ENCODE assay signal across 7 cellular contexts in genomic region chr5:90529939-90530677, GRCh38. TPM values are rescaled to one million over a fixed set of nuclear protein-coding genes. Genes with fewer than 3 reads are reported as not detected.
DNase-seq lines count a peak whose midpoint lies in the region; ATAC-seq and TF ChIP-seq lines count a peak whose summit lies in the region.

No MANE protein-coding gene starts in this region.

- peak; percentile 71 for ATAC-seq in HCT116
- ATAC-seq in body of pancreas = peak; percentile 76

- H3K9me3 ChIP-seq in HCT116 (ENCODE audit: control insufficient read depth in 1 of 2, insufficient read depth in 1 of 2, low read depth in 1 of 2, low read length in 2 of 2) = no peaks in the 10 kb centered on the region
- no peaks in the 10 kb centered on the region for H3K9me3 ChIP-seq in MG63
- H3K9me3 ChIP-seq in body of pancreas = no peaks in the 10 kb centered on the region
- H3K9me3 ChIP-seq in iPS-18a (ENCODE audit: control insufficient read depth, low read depth, low read length) = no peaks in the 10 kb centered on the region
- no peaks in the 10 kb centered on the region for H3K9me3 ChIP-seq in skeletal muscle satellite cell (replicated peaks; ENCODE audit: low read length)

- peak overlapping the region; percentile 92 for H3K4me2 ChIP-seq in HCT116 (ENCODE audit: low read length)
- H3K4me2 ChIP-seq in skeletal muscle satellite cell (ENCODE audit: low read length) = peak overlapping the region; percentile 84

- peak; percentile 81 for TF ChIP-seq RAD21 in HCT116 (IDR thresholded peaks at IDR 0.05; ENCODE audit: low read depth)

- H3K27me3 ChIP-seq in HCT116 (ENCODE audit: insufficient read depth, low read length) (no peaks in the 10 kb centered on the region), MG63 (peaks cover 32% of the 10 kb centered on the region), body of pancreas (no peaks in the 10 kb centered on the region), iPS-18a (ENCODE audit: control insufficient read depth, insufficient read depth, low read length) (no peaks in the 10 kb centered on the region), skeletal muscle satellite cell (ENCODE audit: control insufficient read depth, insufficient read depth, low read length) (peaks cover 27% of the 10 kb centered on the region)

- no peaks in the 10 kb centered on the region for H3K9me2 ChIP-seq in HCT116 (ENCODE audit: insufficient read depth)

- intact Hi-C loops in HCT116 (cut with micrococcal nuclease) (loop anchor here (1.0 to 5.0 kb wide), 2 partner anchors 58 to 91 kb away; partner anchors contain the start of genes MBLAC2 and POLR3G), body of pancreas (cut with DNase I) (loop anchor here (10.0 kb wide), 1 partner anchor 95 kb away; no protein-coding TSS in a partner anchor)

- peak overlapping the region; percentile 83 to 89 for H3K4me3 ChIP-seq in HCT116 (replicated peaks in 1 of 2; ENCODE audit: low read depth in 1 of 2, low read length in 2 of 2)
- peak overlapping the region; percentile 85 for H3K4me3 ChIP-seq in MG63
- H3K4me3 ChIP-seq in body of pancreas = peak overlapping the region; percentile 87 to 91
- H3K4me3 ChIP-seq in iPS-18a (ENCODE audit: low read length) = peak overlapping the region; percentile 94
- peak overlapping the region; percentile 89 for H3K4me3 ChIP-seq in skeletal muscle satellite cell (ENCODE audit: low read length)

- H2AFZ ChIP-seq in HCT116 (ENCODE audit: low read depth, low read length, poor library complexity, severe bottlenecking) = peak overlapping the region; percentile 52

- H3K4me1 ChIP-seq in HCT116 (ENCODE audit: control insufficient read depth in 1 of 2, insufficient read depth in 2 of 2, low read length in 2 of 2) = peaks cover 3 to 17% of the 10 kb centered on the region in 2 experiments; a peak in 3 of 4 replicates
- peaks cover 31% of the 10 kb centered on the region for H3K4me1 ChIP-seq in body of pancreas
- peaks cover 8% of the 10 kb centered on the region for H3K4me1 ChIP-seq in iPS-18a (ENCODE audit: control insufficient read depth, low read depth, low read length)
- peaks cover 25% of the 10 kb centered on the region for H3K4me1 ChIP-seq in skeletal muscle satellite cell (ENCODE audit: control insufficient read depth, insufficient read depth, low read length)

- TF ChIP-seq CTCF in GM12873 (IDR thresholded peaks at IDR 0.05; ENCODE audit: insufficient read depth, low read depth, low read length, missing control alignments) (peak; percentile 69), HCT116 (IDR thresholded peaks at IDR 0.05 in 2 of 3, conservative IDR thresholded peaks at IDR 0.05 in 1 of 3; ENCODE audit: borderline replicate concordance in 1 of 3, insufficient read depth in 1 of 3, low read depth in 2 of 3, low read length in 2 of 3) (peak; percentile 58 to 77 (median 67); a peak in 5 of 6 replicates), body of pancreas (IDR thresholded peaks at IDR 0.05) (peak; percentile 29 to 87 (median 73))

- peak overlapping the region; percentile 89 for H3K27ac ChIP-seq in HCT116 (ENCODE audit: low read depth, low read length)
- H3K27ac ChIP-seq in body of pancreas = peak overlapping the region; percentile 76 to 94 (median 89)
- H3K27ac ChIP-seq in iPS-18a (ENCODE audit: low read length) = peak overlapping the region; percentile 25

- RAD21 ChIA-PET in HCT116 (lab: Charles Lee; ENCODE audit: low non-redundant PET in 1 of 2, low total read pairs in 2 of 2, uncharacterized antibody in 2 of 2, unreplicated experiment in 2 of 2) = no interaction called here

- DNase-seq in HCT116 (ENCODE audit: low read depth, low spot score) (peak; percentile 58), MG63 (peak; percentile 83), SKM-1 treated with dmso at 0.1 percent for 144 hours (lab: John Stamatoyannopoulos, UW; ENCODE audit: unreplicated experiment) (peak; percentile 71), body of pancreas (peak; percentile 72 to 81 (median 75))

- TSS peak; percentile 89 for BruUV-seq in HCT116 (replicated peaks; lab: Mats Ljungman, UMichigan)

- H3K36me3 ChIP-seq in HCT116 (ENCODE audit: control insufficient read depth in 1 of 2, insufficient read depth in 2 of 2, low read length in 2 of 2) (peaks cover 0 to under 1% of the 10 kb centered on the region in 2 experiments; a peak in 2 of 4 replicates), MG63 (peaks cover 4% of the 10 kb centered on the region), body of pancreas (replicated peaks in 1 of 2; ENCODE audit: insufficient read depth in 1 of 2, low read depth in 2 of 2) (no peaks in the 10 kb centered on the region), iPS-18a (ENCODE audit: control insufficient read depth, low read depth, low read length) (no peaks in the 10 kb centered on the region), skeletal muscle satellite cell (ENCODE audit: insufficient read depth, low read length) (peaks cover under 1% of the 10 kb centered on the region)

- 2 to 3% methylated on average over 13 of the region's 13 CpGs for WGBS in body of pancreas, 2 donors

- no peaks in the 10 kb centered on the region for H4K20me1 ChIP-seq in HCT116 (ENCODE audit: insufficient read depth)

- peaks cover 41% of the 10 kb centered on the region for H3K79me2 ChIP-seq in HCT116 (ENCODE audit: insufficient read depth, low read length)

- CTCF ChIA-PET in HCT116 (lab: Charles Lee) = interaction anchor here (1.3 to 1.7 kb wide), 2 partner anchors 91 to 263 kb away, joined by 3 to 7 read pairs; no protein-coding TSS in a partner anchor

- H3K9ac ChIP-seq in HCT116 (ENCODE audit: low read length) (peak overlapping the region; percentile 66), iPS-18a (ENCODE audit: low read length) (peak overlapping the region; percentile 77), skeletal muscle satellite cell (ENCODE audit: low read depth, low read length) (peak overlapping the region; percentile 91)

- POLR2A ChIA-PET in HCT116 (lab: Charles Lee) = interaction anchor here (0.9 kb wide), 1 partner anchor 121 kb away, joined by 4 read pairs; the partner anchor contains the start of gene CETN3

- TF ChIP-seq POLR2A in HCT116 (IDR thresholded peaks at IDR 0.05; ENCODE audit: borderline replicate concordance, extremely low read depth, insufficient read depth, insufficient read length) = no peak
- TF ChIP-seq POLR2A in body of pancreas (IDR thresholded peaks at IDR 0.05) = no peak

TF ChIP-seq in HCT116, 20 proteins besides CTCF, POLR2A, EP300 and RAD21:
- TF ChIP-seq CBX3 (IDR thresholded peaks at IDR 0.05; ENCODE audit: low read depth) (no peak), MAX (IDR thresholded peaks at IDR 0.05) (0 out of 2 replicates have a peak, but pooled peaks have one; percentile 7)

RNA-seq across cellular contexts. Expression of gene LYSMD3, which starts 0.7 kb away (rescaled TPM):
- 18.0 TPM for total RNA-seq in HCT116 (2021; ENCODE audit: unreplicated experiment)
- polyA plus RNA-seq in HCT116 (2012) = 7.5 and 8.3 TPM in 2 replicates
- total RNA-seq in MG63 (2014; rRNA removed; shearing (Covaris generic); ENCODE audit: low replicate concordance) = 5.1 and 8.5 TPM in 2 replicates
- 10 to 100 TPM in 1 of 2 donors, 1 to 10 TPM in 1; 8.2 to 13.0 TPM for total RNA-seq in body of pancreas
- 14.0 and 16.7 TPM in 2 replicates for total RNA-seq in skeletal muscle satellite cell (2012; rRNA removed)

RNA-seq across cellular contexts. Expression of gene ADGRV1, which starts 28.5 kb away (rescaled TPM):
- total RNA-seq in HCT116 (2021; ENCODE audit: unreplicated experiment) (6.0 TPM), body of pancreas (10 to 100 TPM; 19.2 to 21.4 TPM)
- 1.1 and 1.7 TPM in 2 replicates for polyA plus RNA-seq in HCT116 (2012)
- total RNA-seq in MG63 (2014; rRNA removed; shearing (Covaris generic); ENCODE audit: low replicate concordance) = 0.13 TPM in 1 of 2 replicates, not detected in the other
- total RNA-seq in skeletal muscle satellite cell (2012; rRNA removed) = 0.25 TPM in 1 of 2 replicates, not detected in the other

RNA-seq across cellular contexts. Expression of gene POLR3G, which starts 55.4 kb away (rescaled TPM):
- total RNA-seq in HCT116 (2021; ENCODE audit: unreplicated experiment) (44.8 TPM), body of pancreas (1 to 10 TPM in 1 of 2 donors, not detected in 1; 1.6 TPM)
- 14.1 and 20.3 TPM in 2 replicates for polyA plus RNA-seq in HCT116 (2012)
- total RNA-seq in MG63 (2014; rRNA removed; shearing (Covaris generic); ENCODE audit: low replicate concordance) = 23.9 and 49.6 TPM in 2 replicates
- total RNA-seq in skeletal muscle satellite cell (2012; rRNA removed) = 19.7 and 26.1 TPM in 2 replicates

RNA-seq across cellular contexts. Expression of gene MBLAC2, which starts 55.5 kb away (rescaled TPM):
- total RNA-seq in HCT116 (2021; ENCODE audit: unreplicated experiment) (5.7 TPM), body of pancreas (10 to 100 TPM in 1 of 2 donors, 1 to 10 TPM in 1; 6.0 to 13.8 TPM)
- polyA plus RNA-seq in HCT116 (2012) = 1.5 and 1.9 TPM in 2 replicates
- total RNA-seq in MG63 (2014; rRNA removed; shearing (Covaris generic); ENCODE audit: low replicate concordance) = 7.5 and 8.8 TPM in 2 replicates
- 8.5 and 9.6 TPM in 2 replicates for total RNA-seq in skeletal muscle satellite cell (2012; rRNA removed)

Comparison
In these comparisons a context has a peak if more than half of its experiments do, and no peak if none do; other contexts are left out.
1. Peak in every context shown above with its lines: DNase-seq, ATAC-seq, H3K4me3 ChIP-seq and H3K27ac ChIP-seq.
2. H3K27ac ChIP-seq: peak in every context shown above with its lines; median percentile 89 in HCT116; 89 in body of pancreas; 25 in iPS-18a.